ENCODE assay signal across 16 cellular contexts in the genomic region with DNA sequence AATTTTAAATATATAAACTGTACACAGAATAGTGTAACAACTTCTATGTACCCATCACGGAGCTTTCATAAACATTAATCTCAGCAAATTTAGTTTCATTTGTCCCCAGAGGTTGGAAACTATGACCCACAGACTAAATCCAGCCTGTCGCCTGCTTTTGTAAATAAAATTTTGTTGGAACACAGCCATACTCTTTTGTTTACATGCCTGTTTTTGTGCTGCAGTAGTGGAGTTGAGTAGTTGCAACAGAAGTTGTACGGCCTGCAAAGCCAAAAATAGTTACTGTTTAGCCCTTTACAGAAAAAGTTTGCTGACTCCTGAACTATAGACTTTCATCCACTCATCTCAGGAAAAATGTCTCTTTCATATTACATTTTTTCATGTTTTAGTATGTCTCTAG. TPM values are rescaled to one million over a fixed set of nuclear protein-coding genes. Genes with fewer than 3 reads are reported as not detected.
DNase-seq lines count a peak whose midpoint lies in the region; ATAC-seq and TF ChIP-seq lines count a peak whose summit lies in the region.
"Had no signal": no experiment of that assay in that cellular context is flagged by ENCODE, and none has a peak within 500 bp of the region (broad histone marks: within the 10 kb centered on the region; RNA-seq: fewer than 3 reads in every experiment).

No MANE protein-coding gene starts in this region.

- intact Hi-C loops in natural killer cell (cut with micrococcal nuclease): no loop called here

- DNase-seq in NCI-H2171 treated with DMSO at 0.1 percent for 48 hours (lab: John Stamatoyannopoulos, UW) (peak; percentile 21), NCI-H2171 (lab: John Stamatoyannopoulos, UW) (no peak), NCI-H345 treated with DMSO at 0.1 percent for 48 hours (lab: John Stamatoyannopoulos, UW; ENCODE audit: unreplicated experiment) (peak; percentile 43), fibroblast of pulmonary artery (ENCODE audit: low read depth) (peak; percentile 39), GM19238 (ENCODE audit: insufficient read length, low spot score) (no peak), natural killer cell (no peak)
- no peak for DNase-seq in activated CD8-positive, alpha-beta memory T cell treated with anti-CD3 and anti-CD28 coated beads, Interleukin-2, amount 50 U/mL, for 4 hours
- DNase-seq: activated CD4-positive, alpha-beta memory T cell treated with anti-CD3 and anti-CD28 coated beads, Interleukin-2, amount 10 ng/mL, durations not matched to agents 7 days and 5 days; effector memory CD8-positive, alpha-beta T cell; heart left ventricle; NCI-H226; stimulated activated CD4-positive, alpha-beta T cell treated with anti-CD3 and anti-CD28 coated beads, Interleukin-2, amount 100 ng/mL, for 24 hours; T1000 had no signal

- H3K4me3 Mint-ChIP-seq in natural killer cell: no peak overlapping the region
- H3K4me3 Mint-ChIP-seq: activated CD4-positive, alpha-beta memory T cell treated with anti-CD3 and anti-CD28 coated beads, Interleukin-2, amount 10 ng/mL, durations not matched to agents 7 days and 5 days; effector memory CD8-positive, alpha-beta T cell; memory B cell; type B pancreatic cell had no signal

- peaks cover 2 to 11% of the 10 kb centered on the region in 2 donors for H3K27me3 Mint-ChIP-seq in natural killer cell (ENCODE audit: low read depth in 2 of 2)
- H3K27me3 Mint-ChIP-seq: type B pancreatic cell had no signal

- H3K27ac Mint-ChIP-seq in natural killer cell: no peak overlapping the region
- H3K27ac Mint-ChIP-seq: activated CD4-positive, alpha-beta memory T cell treated with anti-CD3 and anti-CD28 coated beads, Interleukin-2, amount 10 ng/mL, durations not matched to agents 7 days and 5 days; memory B cell; type B pancreatic cell had no signal

- no peaks in the 10 kb centered on the region for H3K36me3 Mint-ChIP-seq in natural killer cell
- H3K36me3 Mint-ChIP-seq: memory B cell, type B pancreatic cell had no signal

- H3K36me3 ChIP-seq in skeletal muscle satellite cell (ENCODE audit: insufficient read depth, low read length): no peaks in the 10 kb centered on the region
- H3K36me3 ChIP-seq: heart left ventricle had no signal

- H3K4me1 ChIP-seq in skeletal muscle satellite cell (ENCODE audit: control insufficient read depth, insufficient read depth, low read length): no peaks in the 10 kb centered on the region

- H3K4me2 ChIP-seq in skeletal muscle satellite cell (ENCODE audit: low read length): peak overlapping the region; percentile 15

- no peaks in the 10 kb centered on the region for H3K9me3 ChIP-seq in skeletal muscle satellite cell (replicated peaks; ENCODE audit: low read length)

- ATAC-seq in natural killer cell: no peak
- ATAC-seq: effector memory CD8-positive, alpha-beta T cell had no signal

- H3K9ac ChIP-seq in skeletal muscle satellite cell (ENCODE audit: low read depth, low read length): no peak overlapping the region

- H3K9me3 Mint-ChIP-seq in natural killer cell: peaks cover 0 to 3% of the 10 kb centered on the region in 2 donors
- H3K9me3 Mint-ChIP-seq: activated CD4-positive, alpha-beta memory T cell treated with anti-CD3 and anti-CD28 coated beads, Interleukin-2, amount 10 ng/mL, durations not matched to agents 7 days and 5 days; effector memory CD8-positive, alpha-beta T cell; memory B cell; type B pancreatic cell had no signal

- no peaks in the 10 kb centered on the region for H3K4me1 Mint-ChIP-seq in natural killer cell
- H3K4me1 Mint-ChIP-seq: activated CD4-positive, alpha-beta memory T cell treated with anti-CD3 and anti-CD28 coated beads, Interleukin-2, amount 10 ng/mL, durations not matched to agents 7 days and 5 days; memory B cell had no signal

- H3K4me3 ChIP-seq in fibroblast of pulmonary artery (replicated peaks; ENCODE audit: low read depth, low read length): no peak overlapping the region
- no peak overlapping the region for H3K4me3 ChIP-seq in skeletal muscle satellite cell (ENCODE audit: low read length)
- H3K4me3 ChIP-seq: heart left ventricle had no signal

- no peaks in the 10 kb centered on the region for H3K27me3 ChIP-seq in skeletal muscle satellite cell (ENCODE audit: control insufficient read depth, insufficient read depth, low read length)

- TF ChIP-seq CTCF in fibroblast of pulmonary artery (IDR thresholded peaks at IDR 0.05; ENCODE audit: low read length, missing control alignments): no peak
- TF ChIP-seq CTCF in natural killer cell (IDR thresholded peaks at IDR 0.05): no peak

RNA-seq across cellular contexts. Expression of a gene that starts 39.8 kb away (rescaled TPM):
- total RNA-seq in skeletal muscle satellite cell (2012; rRNA removed): 15.9 and 17.7 TPM in 2 replicates
- 10 to 100 TPM in 1 of 3 donors, 1 to 10 TPM in 2; 7.8 to 10.9 (median 9.1) TPM for total RNA-seq in natural killer cell

RNA-seq across cellular contexts. Expression of a gene that starts 42.3 kb away (rescaled TPM):
- total RNA-seq in skeletal muscle satellite cell (2012; rRNA removed): 3.5 and 5.9 TPM in 2 replicates
- not detected for total RNA-seq in natural killer cell

Comparison
In these comparisons a context has a peak if more than half of its experiments do, and no peak if none do; other contexts are left out.
1. DNase-seq: peak in NCI-H2171 treated with DMSO at 0.1 percent for 48 hours (single experiment), NCI-H345 treated with DMSO at 0.1 percent for 48 hours (single experiment) and fibroblast of pulmonary artery (single experiment); none in NCI-H2171 (single experiment), GM19238 (single experiment), activated CD8-positive, alpha-beta memory T cell treated with anti-CD3 and anti-CD28 coated beads, Interleukin-2, amount 50 U/mL, for 4 hours (single experiment) and natural killer cell (single experiment).